In the genomic region with DNA sequence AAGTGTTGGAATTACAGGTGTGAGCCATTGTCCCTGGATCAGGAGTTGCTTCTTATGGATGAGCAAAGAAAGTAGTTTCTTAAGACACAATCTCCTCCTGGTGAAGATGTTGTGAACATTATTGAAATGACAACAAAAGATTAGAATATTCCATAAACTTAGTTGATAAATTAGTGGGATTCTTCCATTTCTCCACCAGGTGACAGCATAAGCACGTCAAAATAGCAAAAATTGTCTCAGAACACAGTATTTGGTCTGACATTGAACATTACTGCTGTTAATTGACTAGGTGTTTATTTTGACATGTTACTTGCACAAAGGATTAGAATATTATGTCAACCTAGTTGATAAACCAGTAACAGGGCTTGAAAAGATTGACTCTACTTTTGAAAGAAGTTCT, we compare ENCODE assay signal across 13 cellular contexts. TPM values are rescaled to one million over a fixed set of nuclear protein-coding genes. Genes with fewer than 3 reads are reported as not detected.
A peak's percentile ranks its signal among the peaks of the same experiment; 100 is the strongest.
DNase-seq lines count a peak whose midpoint lies in the region; ATAC-seq and TF ChIP-seq lines count a peak whose summit lies in the region.
"Had no signal": no experiment of that assay in that cellular context is flagged by ENCODE, and none has a peak within 500 bp of the region (broad histone marks: within the 10 kb centered on the region; RNA-seq: fewer than 3 reads in every experiment).

No MANE protein-coding gene starts in this region.

- H3K36me3 ChIP-seq in RWPE2 (ENCODE audit: low read depth) = no peaks in the 10 kb centered on the region
- H3K36me3 ChIP-seq in MG63 = no peaks in the 10 kb centered on the region

- H3K4me1 ChIP-seq in RWPE2 (ENCODE audit: insufficient read depth, poor library complexity, severe bottlenecking) = no peaks in the 10 kb centered on the region

- no peak for DNase-seq in RWPE2 (ENCODE audit: low spot score)
- peak in 1 of 2 donors; percentile 25 for DNase-seq in foreskin fibroblast
- no peak for DNase-seq in MG63
- DNase-seq in T-helper 1 cell = no peak
- DNase-seq in NCI-H1930 (lab: John Stamatoyannopoulos, UW) = no peak
- DNase-seq: DMS153, NCI-H2171 treated with DMSO at 0.1 percent for 48 hours, retina had no signal

- H3K4me3 ChIP-seq in RWPE2 (ENCODE audit: severe bottlenecking) (no peak overlapping the region), foreskin fibroblast (ENCODE audit: low read depth in 1 of 2, low read length in 2 of 2) (no peak overlapping the region), MG63 (no peak overlapping the region)

- H3K27me3 ChIP-seq in RWPE2 (ENCODE audit: insufficient read depth, poor library complexity, severe bottlenecking) = no peaks in the 10 kb centered on the region
- no peaks in the 10 kb centered on the region for H3K27me3 ChIP-seq in MG63

- TF ChIP-seq CTCF in 22Rv1 (IDR thresholded peaks at IDR 0.05) (peak; percentile 30; the same call in 1 of the 2 replicates), GM12873 (IDR thresholded peaks at IDR 0.05; ENCODE audit: insufficient read depth, low read depth, low read length, missing control alignments) (peak; percentile 35), RWPE2 (IDR thresholded peaks at IDR 0.05; ENCODE audit: poor library complexity, severe bottlenecking) (peak; percentile 70), foreskin fibroblast (IDR thresholded peaks at IDR 0.05; ENCODE audit: low read depth, low read length) (peak; percentile 38)

- no peak overlapping the region for H3K27ac ChIP-seq in 22Rv1
- H3K27ac ChIP-seq in RWPE2 (ENCODE audit: poor library complexity, severe bottlenecking) = no peak overlapping the region

- no peaks in the 10 kb centered on the region for H3K9me3 ChIP-seq in RWPE2 (ENCODE audit: severe bottlenecking)
- no peaks in the 10 kb centered on the region for H3K9me3 ChIP-seq in MG63

- no peak for ATAC-seq in RWPE2 (ENCODE audit: low read depth)
- no peak for ATAC-seq in HG03469 (IDR thresholded peaks at IDR 0.05; ENCODE audit: unreplicated experiment)

RNA-seq across cellular contexts. Expression of a gene that starts 21.6 kb away (rescaled TPM):
- total RNA-seq in MG63 (2014; rRNA removed; shearing (Covaris generic); ENCODE audit: low replicate concordance) = not detected in 2 replicates
- total RNA-seq: frontal cortex, subcutaneous adipose tissue had no signal
